In the genomic region with DNA sequence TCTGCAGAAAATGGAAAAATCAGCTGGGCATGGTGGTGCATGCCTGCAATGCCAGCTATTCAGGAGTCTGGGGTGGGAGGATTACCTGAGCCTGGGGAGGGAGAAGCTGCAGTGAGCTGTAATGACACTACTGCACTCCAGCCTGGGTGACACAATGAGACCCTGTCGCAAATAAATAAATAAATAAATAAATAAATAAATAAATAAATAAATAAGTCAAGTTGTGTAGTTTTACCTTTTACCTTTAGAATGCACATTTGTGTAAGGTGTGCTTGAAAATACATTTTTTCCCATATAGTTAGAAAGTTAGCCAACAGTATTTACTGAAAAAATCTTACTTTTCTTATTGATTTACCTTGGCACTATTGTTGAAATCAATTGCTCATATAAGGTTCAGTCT, we compare ENCODE assay signal across 8 cellular contexts.
"Had no signal": no experiment of that assay in that cellular context is flagged by ENCODE, and none has a peak within 500 bp of the region (broad histone marks: within the 10 kb centered on the region; RNA-seq: fewer than 3 reads in every experiment).

No MANE protein-coding gene starts in this region.

- H3K27ac ChIP-seq: HL-60, KMS-11 had no signal

- DNase-seq: IMR-90, KBM-7, KG1 had no signal

- FAIRE-seq: HepG2, HTR-8/SVneo, K562 had no signal

- H3K4me3 ChIP-seq: K562 had no signal

- H3K4me2 ChIP-seq: KMS-11 had no signal

- ATAC-seq: HepG2, K562 had no signal
